Comparison of ENCODE assay signal across 6 cellular contexts in genomic region chr7:68793513-68793912, GRCh38.
"Had no signal": no experiment of that assay in that cellular context is flagged by ENCODE, and none has a peak within 500 bp of the region (broad histone marks: within the 10 kb centered on the region; RNA-seq: fewer than 3 reads in every experiment).

No MANE protein-coding gene starts in this region.

- H3K27ac ChIP-seq: HL-60 had no signal

- FAIRE-seq: HepG2, HTR-8/SVneo had no signal

- H3K27me3 Mint-ChIP-seq: IgD-negative memory B cell had no signal

- DNase-seq: IMR-90, KBM-7 had no signal

- H3K4me1 Mint-ChIP-seq: IgD-negative memory B cell had no signal

- H3K27ac Mint-ChIP-seq: IgD-negative memory B cell had no signal

- ATAC-seq: HepG2 had no signal

- H3K4me3 Mint-ChIP-seq: IgD-negative memory B cell had no signal
